Comparison of ENCODE assay signal across 8 cellular contexts in the genomic region with DNA sequence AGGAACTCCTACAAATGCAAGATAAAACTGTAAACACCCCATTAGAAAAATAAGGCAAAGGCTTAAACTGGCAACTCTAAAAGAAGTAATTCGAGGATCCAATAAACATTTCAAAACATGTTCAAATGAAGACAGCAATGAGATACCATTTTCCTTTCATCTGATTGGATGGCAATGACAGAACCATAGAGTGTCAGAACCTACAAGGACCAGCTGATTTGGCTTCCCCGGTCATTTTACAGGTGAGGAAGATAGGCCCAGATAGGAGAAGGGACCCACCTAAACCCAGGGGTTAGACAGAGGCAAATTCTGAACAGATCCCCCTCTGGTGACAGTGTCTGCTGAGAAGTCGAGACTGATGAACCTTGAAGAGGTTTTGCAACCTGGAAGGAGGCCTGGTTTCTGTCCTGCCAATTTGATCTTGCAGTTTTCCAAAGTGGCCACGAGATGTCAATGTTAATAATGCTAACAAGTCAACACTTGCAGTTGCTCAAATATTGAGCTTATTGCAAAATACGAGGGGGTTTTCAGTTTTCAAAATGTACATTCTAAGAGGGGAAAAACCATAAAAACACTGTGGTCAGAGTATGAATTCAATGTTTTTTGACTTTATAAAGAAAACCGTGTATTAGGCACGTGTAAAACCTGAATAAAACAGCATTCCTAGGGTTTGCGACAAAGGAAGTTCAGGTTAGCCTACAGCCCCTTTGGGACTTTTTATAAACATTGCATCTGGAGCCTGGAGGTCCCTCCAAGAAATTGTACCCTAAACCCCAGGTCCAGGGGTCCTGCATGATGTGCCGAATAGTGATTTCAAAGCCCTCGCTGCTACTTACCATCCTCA. TPM values are rescaled to one million over a fixed set of nuclear protein-coding genes. Genes with fewer than 3 reads are reported as not detected.
DNase-seq lines count a peak whose midpoint lies in the region; ATAC-seq and TF ChIP-seq lines count a peak whose summit lies in the region.

No MANE protein-coding gene starts in this region.

- H3K9me3 ChIP-seq in suprapubic skin, result no peaks in the 10 kb centered on the region

- no peak for TF ChIP-seq EP300 in suprapubic skin (IDR thresholded peaks at IDR 0.05)

- H3K4me3 ChIP-seq in GM12865 (ENCODE audit: low read depth, low read length) (no peak overlapping the region), astrocyte of the spinal cord (ENCODE audit: low read depth, low read length) (no peak overlapping the region), suprapubic skin (no peak overlapping the region)

- WGBS in suprapubic skin, result 45% methylated on average over 10 of the region's 10 CpGs

- no peaks in the 10 kb centered on the region for H3K27me3 ChIP-seq in suprapubic skin

- in situ Hi-C loops in astrocyte of the spinal cord (cut with HindIII; ENCODE audit: low sequenced_read_pairs), result no loop called here

- TF ChIP-seq POLR2A in suprapubic skin (IDR thresholded peaks at IDR 0.05), result no peak

- no peaks in the 10 kb centered on the region for H3K36me3 ChIP-seq in suprapubic skin

- no peak overlapping the region for H3K27ac ChIP-seq in suprapubic skin

- TF ChIP-seq CTCF in GM12865 (IDR thresholded peaks at IDR 0.05; ENCODE audit: insufficient read depth, low read depth, low read length, missing control alignments) (peak; percentile 50), astrocyte of the spinal cord (IDR thresholded peaks at IDR 0.05; ENCODE audit: low read depth, low read length) (peak; percentile 65), suprapubic skin (IDR thresholded peaks at IDR 0.05) (peak; percentile 55 to 64)

- no peak for ATAC-seq in GM21360 (IDR thresholded peaks at IDR 0.05; ENCODE audit: unreplicated experiment)

- DNase-seq in AG08396 (ENCODE audit: low spot score), result peak; percentile 56
- DNase-seq in GM12865 (ENCODE audit: low read depth), result peak; percentile 62
- peak; percentile 24 for DNase-seq in NCI-H2171 treated with DMSO at 0.1 percent for 48 hours (lab: John Stamatoyannopoulos, UW)
- DNase-seq in astrocyte of the spinal cord (ENCODE audit: low read depth, low spot score), result peak; percentile 50
- peak; percentile 70 for DNase-seq in inferior parietal cortex (ENCODE audit: extremely low spot score)
- peak in 1 of 2 donors; percentile 77 for DNase-seq in suprapubic skin (ENCODE audit: low spot score in 2 of 2)
- DNase-seq in NCI-H1436 (lab: John Stamatoyannopoulos, UW), result no peak

- peaks cover 32% of the 10 kb centered on the region for H3K4me1 ChIP-seq in suprapubic skin

RNA-seq across cellular contexts. Expression of gene CFAP161, which starts 21.5 kb away (rescaled TPM):
- total RNA-seq in suprapubic skin, result 1 to 10 TPM in 1 of 4 donors, not detected in 3; 2.3 TPM

RNA-seq across cellular contexts. Expression of gene IL16, which starts 41.1 kb away (rescaled TPM):
- 10 to 100 TPM in 2 of 4 donors, 1 to 10 TPM in 2; 8.2 to 19.9 (median 13.7) TPM for total RNA-seq in suprapubic skin
